2 cellular contexts compared by ENCODE assay signal in the genomic region with DNA sequence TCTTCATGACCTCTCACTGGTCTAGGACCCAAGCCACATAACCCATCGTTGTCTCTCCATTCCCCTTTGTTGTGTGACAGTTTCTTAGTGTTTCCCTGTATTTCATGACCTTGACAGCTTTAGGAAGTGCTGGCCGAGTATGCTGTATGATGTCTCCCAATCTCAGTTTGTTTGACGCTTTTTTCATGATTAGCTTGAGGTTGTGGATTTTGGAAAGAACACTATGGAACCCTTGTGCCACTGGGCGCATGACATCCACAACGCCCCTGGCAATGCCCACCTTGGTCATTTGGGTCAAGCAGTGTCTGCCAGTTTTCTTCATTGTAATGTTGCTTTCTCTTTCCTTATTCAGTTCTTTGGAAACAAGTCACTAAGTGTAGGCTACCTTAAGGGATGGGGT.
TF ChIP-seq lines count a peak whose summit lies in the region.

No MANE protein-coding gene starts in this region.

TF ChIP-seq in HepG2, 621 proteins besides CTCF, POLR2A, EP300 and RAD21:
- TF ChIP-seq, protein P1, sequence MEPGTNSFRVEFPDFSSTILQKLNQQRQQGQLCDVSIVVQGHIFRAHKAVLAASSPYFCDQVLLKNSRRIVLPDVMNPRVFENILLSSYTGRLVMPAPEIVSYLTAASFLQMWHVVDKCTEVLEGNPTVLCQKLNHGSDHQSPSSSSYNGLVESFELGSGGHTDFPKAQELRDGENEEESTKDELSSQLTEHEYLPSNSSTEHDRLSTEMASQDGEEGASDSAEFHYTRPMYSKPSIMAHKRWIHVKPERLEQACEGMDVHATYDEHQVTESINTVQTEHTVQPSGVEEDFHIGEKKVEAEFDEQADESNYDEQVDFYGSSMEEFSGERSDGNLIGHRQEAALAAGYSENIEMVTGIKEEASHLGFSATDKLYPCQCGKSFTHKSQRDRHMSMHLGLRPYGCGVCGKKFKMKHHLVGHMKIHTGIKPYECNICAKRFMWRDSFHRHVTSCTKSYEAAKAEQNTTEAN (CRISPR knock-in tag; conservative IDR thresholded peaks at IDR 0.05): no peak
- TF ChIP-seq RBM22 (optimal IDR thresholded peaks at IDR 0.05; ENCODE audit: low read length): peak; percentile 91

TF ChIP-seq in IMR-90, 13 proteins besides CTCF, POLR2A, EP300 and RAD21:
- TF ChIP-seq ELK1 (IDR thresholded peaks at IDR 0.05; ENCODE audit: borderline replicate concordance, low read depth, low read length) (no peak), MXI1 (IDR thresholded peaks at IDR 0.05; ENCODE audit: borderline replicate concordance, low read depth, low read length) (no peak), MAFK (IDR thresholded peaks at IDR 0.05; ENCODE audit: low read depth, low read length) (no peak), MAZ (IDR thresholded peaks at IDR 0.05; ENCODE audit: borderline replicate concordance, low read depth, low read length) (no peak), USF2 (IDR thresholded peaks at IDR 0.05; ENCODE audit: low read depth, low read length) (no peak), NFE2L2 (IDR thresholded peaks at IDR 0.05; ENCODE audit: low read depth, low read length) (no peak), RFX5 (IDR thresholded peaks at IDR 0.05; ENCODE audit: low read depth, low read length) (no peak), CEBPB (IDR thresholded peaks at IDR 0.05; ENCODE audit: low read depth, low read length) (no peak), BHLHE40 (IDR thresholded peaks at IDR 0.05; ENCODE audit: low read depth, low read length) (no peak), SMC3 (IDR thresholded peaks at IDR 0.05; ENCODE audit: low read depth, low read length) (no peak), RCOR1 (IDR thresholded peaks at IDR 0.05; ENCODE audit: insufficient replicate concordance, low read length) (no peak), FOS (IDR thresholded peaks at IDR 0.05; ENCODE audit: low read depth, low read length) (no peak), CHD1 (IDR thresholded peaks at IDR 0.05; ENCODE audit: low read depth, low read length) (no peak)
